In genomic region chr5:93891491-93892480, GRCh38 we compare ENCODE assay signal across 18 cellular contexts.
DNase-seq lines count a peak whose midpoint lies in the region; ATAC-seq and TF ChIP-seq lines count a peak whose summit lies in the region.
"Had no signal": no experiment of that assay in that cellular context is flagged by ENCODE, and none has a peak within 500 bp of the region (broad histone marks: within the 10 kb centered on the region; RNA-seq: fewer than 3 reads in every experiment).

No MANE protein-coding gene starts in this region.

- H4K20me1 ChIP-seq in neural cell (ENCODE audit: insufficient read depth), result no peaks in the 10 kb centered on the region
- H4K20me1 ChIP-seq: BLaER1 treated with 17β-estradiol and CSF1 and Interleukin-3, amounts not matched to agents 10 nM and 100 nM had no signal

- no peak overlapping the region for H3K4me3 ChIP-seq in LNCaP clone FGC (ENCODE audit: low read depth, low read length)
- no peak overlapping the region for H3K4me3 ChIP-seq in neural cell (ENCODE audit: low read length)
- H3K4me3 ChIP-seq in tibial artery, result no peak overlapping the region
- H3K4me3 ChIP-seq: BLaER1 treated with 17β-estradiol and CSF1 and Interleukin-3, amounts not matched to agents 10 nM and 100 nM; dorsolateral prefrontal cortex; sigmoid colon had no signal

- TF ChIP-seq RAD21 in neural cell (conservative IDR thresholded peaks at IDR 0.05), result no peak

- no peaks in the 10 kb centered on the region for H3K4me1 ChIP-seq in tibial artery
- H3K4me1 ChIP-seq: BLaER1 treated with 17β-estradiol and CSF1 and Interleukin-3, amounts not matched to agents 10 nM and 100 nM had no signal

- H3K4me2 ChIP-seq in neural cell (ENCODE audit: low read length), result peak overlapping the region; percentile 32
- H3K4me2 ChIP-seq: BLaER1 treated with 17β-estradiol and CSF1 and Interleukin-3, amounts not matched to agents 10 nM and 100 nM had no signal

- intact Hi-C loops in tibial artery (cut with DNase I; ENCODE audit: low total_unique reads), result no loop called here

- peak; percentile 50 for DNase-seq in LNCaP clone FGC (ENCODE audit: low read depth)
- peak; percentile 98 for DNase-seq in NCI-H2029 treated with DMSO at 0.1 percent for 48 hours (lab: John Stamatoyannopoulos, UW)
- no peak for DNase-seq in NOMO-1 treated with DMSO at 0.1 percent for 48 hours (lab: John Stamatoyannopoulos, UW; ENCODE audit: unreplicated experiment)
- DNase-seq in tibial artery, result no peak
- DNase-seq: activated T-cell treated with anti-CD3 and anti-CD28 coated beads, Interleukin-2, amount 50 U/mL, for 4 hours; anterior cingulate cortex; dorsolateral prefrontal cortex; GF-D8; H9; PC-3; sigmoid colon; T-cell had no signal

- H3K9ac ChIP-seq in neural cell (ENCODE audit: low read length), result no peak overlapping the region
- H3K9ac ChIP-seq: BLaER1 treated with 17β-estradiol and CSF1 and Interleukin-3, amounts not matched to agents 10 nM and 100 nM had no signal

- ATAC-seq in SK-N-SH treated with all-trans-retinoic acid at 6 μM for 48 hours (peak; percentile 39; the same call in 2 of the 3 replicates), HG03565 (IDR thresholded peaks at IDR 0.05; ENCODE audit: unreplicated experiment) (no peak), GM18873 (IDR thresholded peaks at IDR 0.05; ENCODE audit: low FRiP score, unreplicated experiment) (no peak)
- ATAC-seq: activated CD4-positive, CD25-positive, alpha-beta regulatory T cell treated with anti-CD3 and anti-CD28 coated beads, Interleukin-2, amount 50 U/mL, for 24 hours; activated T-cell treated with anti-CD3 and anti-CD28 coated beads, Interleukin-2, amount 50 U/mL, for 4 hours; PC-3; T-cell had no signal

- TF ChIP-seq EP300 in neural cell (conservative IDR thresholded peaks at IDR 0.05; ENCODE audit: poor library complexity, severe bottlenecking), result peak; percentile 43

- H3K9me2 ChIP-seq in neural cell (ENCODE audit: insufficient read depth, low read length), result no peaks in the 10 kb centered on the region

- no peaks in the 10 kb centered on the region for H3F3A ChIP-seq in neural cell (ENCODE audit: insufficient read depth, low read length, poor library complexity, severe bottlenecking)

- H2AFZ ChIP-seq in neural cell (ENCODE audit: low read depth, low read length), result no peak overlapping the region

- H3K9me3 ChIP-seq in neural cell (ENCODE audit: low read length) (no peaks in the 10 kb centered on the region), tibial artery (no peaks in the 10 kb centered on the region)
- H3K9me3 ChIP-seq: BLaER1 treated with 17β-estradiol and CSF1 and Interleukin-3, amounts not matched to agents 10 nM and 100 nM; sigmoid colon had no signal

- no peak for TF ChIP-seq CTCF in LNCaP clone FGC (IDR thresholded peaks at IDR 0.05; ENCODE audit: control insufficient read depth, extremely low read depth, insufficient read depth)
- TF ChIP-seq CTCF in neural cell (IDR thresholded peaks at IDR 0.05; ENCODE audit: poor library complexity, severe bottlenecking), result no peak
- TF ChIP-seq CTCF in tibial artery (IDR thresholded peaks at IDR 0.05), result no peak

- H3K27me3 ChIP-seq in neural cell (ENCODE audit: insufficient read depth, low read depth, low read length), result peaks cover 8% of the 10 kb centered on the region
- no peaks in the 10 kb centered on the region for H3K27me3 ChIP-seq in tibial artery
- H3K27me3 ChIP-seq: BLaER1 treated with 17β-estradiol and CSF1 and Interleukin-3, amounts not matched to agents 10 nM and 100 nM; dorsolateral prefrontal cortex; sigmoid colon had no signal

- H3K36me3 ChIP-seq in neural cell (ENCODE audit: insufficient read depth, low read length), result no peaks in the 10 kb centered on the region
- no peaks in the 10 kb centered on the region for H3K36me3 ChIP-seq in tibial artery
- H3K36me3 ChIP-seq: BLaER1 treated with 17β-estradiol and CSF1 and Interleukin-3, amounts not matched to agents 10 nM and 100 nM; sigmoid colon had no signal

- H3K27ac ChIP-seq in neural cell (ENCODE audit: low read length), result peak overlapping the region; percentile 16
- no peak overlapping the region for H3K27ac ChIP-seq in tibial artery
- H3K27ac ChIP-seq: BLaER1 treated with 17β-estradiol and CSF1 and Interleukin-3, amounts not matched to agents 10 nM and 100 nM; dorsolateral prefrontal cortex; sigmoid colon had no signal

- H3K79me2 ChIP-seq in neural cell (replicated peaks; ENCODE audit: insufficient read depth, low read length), result no peaks in the 10 kb centered on the region

TF ChIP-seq in SK-N-SH treated with all-trans-retinoic acid at 6 μM for 48 hours, 23 proteins besides CTCF, POLR2A, EP300 and RAD21 (continues in another document):
- TF ChIP-seq ZC3H10 (CRISPR knock-in tag; IDR thresholded peaks at IDR 0.05) (no peak), TCF4 (CRISPR knock-in tag; IDR thresholded peaks at IDR 0.05; ENCODE audit: borderline replicate concordance) (no peak), ZNF8 (CRISPR knock-in tag; IDR thresholded peaks at IDR 0.05) (no peak), CSDC2 (CRISPR knock-in tag; IDR thresholded peaks at IDR 0.05) (no peak), ZFP30 (CRISPR knock-in tag; IDR thresholded peaks at IDR 0.05) (no peak), GLIS3 (CRISPR knock-in tag; IDR thresholded peaks at IDR 0.05) (no peak)
- TF ChIP-seq, protein P1, sequence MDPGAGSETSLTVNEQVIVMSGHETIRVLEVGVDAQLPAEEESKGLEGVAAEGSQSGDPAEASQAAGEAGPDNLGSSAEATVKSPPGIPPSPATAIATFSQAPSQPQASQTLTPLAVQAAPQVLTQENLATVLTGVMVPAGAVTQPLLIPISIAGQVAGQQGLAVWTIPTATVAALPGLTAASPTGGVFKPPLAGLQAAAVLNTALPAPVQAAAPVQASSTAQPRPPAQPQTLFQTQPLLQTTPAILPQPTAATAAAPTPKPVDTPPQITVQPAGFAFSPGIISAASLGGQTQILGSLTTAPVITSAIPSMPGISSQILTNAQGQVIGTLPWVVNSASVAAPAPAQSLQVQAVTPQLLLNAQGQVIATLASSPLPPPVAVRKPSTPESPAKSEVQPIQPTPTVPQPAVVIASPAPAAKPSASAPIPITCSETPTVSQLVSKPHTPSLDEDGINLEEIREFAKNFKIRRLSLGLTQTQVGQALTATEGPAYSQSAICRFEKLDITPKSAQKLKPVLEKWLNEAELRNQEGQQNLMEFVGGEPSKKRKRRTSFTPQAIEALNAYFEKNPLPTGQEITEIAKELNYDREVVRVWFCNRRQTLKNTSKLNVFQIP (CRISPR knock-in tag; IDR thresholded peaks at IDR 0.05; ENCODE audit: borderline replicate concordance, low read depth), result no peak

TF ChIP-seq in neural cell, 6 proteins besides CTCF, POLR2A, EP300 and RAD21:
- TF ChIP-seq REST (IDR thresholded peaks at IDR 0.05; ENCODE audit: borderline replicate concordance) (peak; percentile 58), EZH2 (IDR thresholded peaks at IDR 0.05; ENCODE audit: borderline replicate concordance, insufficient read depth, low read length, poor library complexity, severe bottlenecking) (no peak), POLR2AphosphoS5 (IDR thresholded peaks at IDR 0.05) (peak; percentile 47), TAF1 (IDR thresholded peaks at IDR 0.05; ENCODE audit: low read depth) (no peak)

Comparison
In these comparisons a context has a peak if more than half of its experiments do, and no peak if none do; other contexts are left out.
1. DNase-seq: peak in LNCaP clone FGC (single experiment) and NCI-H2029 treated with DMSO at 0.1 percent for 48 hours (single experiment); none in NOMO-1 treated with DMSO at 0.1 percent for 48 hours (single experiment) and tibial artery (0 of 2).